ENCODE assay signal across 26 cellular contexts in genomic region chr4:52244103-52244772, GRCh38.
DNase-seq lines count a peak whose midpoint lies in the region; ATAC-seq and TF ChIP-seq lines count a peak whose summit lies in the region.
"Had no signal": no experiment of that assay in that cellular context is flagged by ENCODE, and none has a peak within 500 bp of the region (broad histone marks: within the 10 kb centered on the region; RNA-seq: fewer than 3 reads in every experiment).

No MANE protein-coding gene starts in this region.

- ATAC-seq in HG03520 (IDR thresholded peaks at IDR 0.05; ENCODE audit: unreplicated experiment), result no peak
- ATAC-seq in naive thymus-derived CD4-positive, alpha-beta T cell, result no peak
- ATAC-seq: activated CD4-positive, CD25-positive, alpha-beta regulatory T cell treated with anti-CD3 and anti-CD28 coated beads, Interleukin-2, amount 50 U/mL, for 24 hours; activated naive CD4-positive, alpha-beta T cell treated with anti-CD3 and anti-CD28 coated beads, Interleukin-2, amount 50 U/mL, for 72 hours; effector memory CD8-positive, alpha-beta T cell; mucosa of descending colon had no signal

- TF ChIP-seq EP300 in neural cell (conservative IDR thresholded peaks at IDR 0.05; ENCODE audit: poor library complexity, severe bottlenecking), result no peak

- no peaks in the 10 kb centered on the region for H3K4me1 Mint-ChIP-seq in naive thymus-derived CD4-positive, alpha-beta T cell

- peaks cover 2 to 15% (median 9%) of the 10 kb centered on the region in 11 donors for H3K9me3 Mint-ChIP-seq in naive thymus-derived CD4-positive, alpha-beta T cell
- H3K9me3 Mint-ChIP-seq: activated T-helper 2 cell treated with anti-CD3 and anti-CD28 coated beads, Interferon-gamma antibody, Interleukin-2, Interleukin-4, amounts not matched to agents 10 μg/mL and 5 μg/mL and 100 μg/mL, durations not matched to agents 14 hours and 24 hours and 36 hours; neural crest cell had no signal

- no peak for TF ChIP-seq CTCF in neural cell (IDR thresholded peaks at IDR 0.05; ENCODE audit: poor library complexity, severe bottlenecking)

- intact Hi-C loops in naive thymus-derived CD4-positive, alpha-beta T cell (cut with micrococcal nuclease), result no loop called here

- peaks cover 79% of the 10 kb centered on the region for H3K4me1 ChIP-seq in Karpas-422 (ENCODE audit: low read length)
- H3K4me1 ChIP-seq in naive thymus-derived CD4-positive, alpha-beta T cell (ENCODE audit: control insufficient read depth in 2 of 2, insufficient read depth in 2 of 2, low read length in 2 of 2), result no peaks in the 10 kb centered on the region

- H3K4me2 ChIP-seq in Karpas-422 (ENCODE audit: low read depth, low read length, poor library complexity, severe bottlenecking) (peak overlapping the region; percentile 70), neural cell (ENCODE audit: low read length) (no peak overlapping the region)

- peak overlapping the region; percentile 11; the same call in 1 of the 2 replicates for H3K9ac ChIP-seq in Karpas-422 (ENCODE audit: low read length)
- H3K9ac ChIP-seq in neural cell (ENCODE audit: low read length), result no peak overlapping the region

- H3K27ac ChIP-seq in Karpas-422 (ENCODE audit: low read length) (peak overlapping the region; percentile 95), neural cell (ENCODE audit: low read length) (peak overlapping the region; percentile 35)
- no peak overlapping the region for H3K27ac ChIP-seq in naive thymus-derived CD4-positive, alpha-beta T cell (ENCODE audit: low read depth, low read length)
- H3K27ac ChIP-seq: suprapubic skin had no signal

- TF ChIP-seq RAD21 in neural cell (conservative IDR thresholded peaks at IDR 0.05), result no peak

- H2AFZ ChIP-seq in Karpas-422 (ENCODE audit: low read length), result peak overlapping the region; percentile 18; the same call in 1 of the 2 replicates
- no peak overlapping the region for H2AFZ ChIP-seq in neural cell (ENCODE audit: low read depth, low read length)

- peak; percentile 17 for DNase-seq in DMS53 treated with DMSO at 0.1 percent for 48 hours (lab: John Stamatoyannopoulos, UW; ENCODE audit: unreplicated experiment)
- DNase-seq in Karpas-422, result no peak
- DNase-seq in SK-MEL-5 (ENCODE audit: low read depth, low spot score), result peak; percentile 47
- DNase-seq in naive thymus-derived CD4-positive, alpha-beta T cell, result no peak
- no peak for DNase-seq in SHP77 (lab: John Stamatoyannopoulos, UW)
- DNase-seq: activated CD4-positive, alpha-beta T cell treated with anti-CD3 and anti-CD28 coated beads, Interleukin-2, amount 50 U/mL, for 48 hours; anterior cingulate cortex; Calu3; cortex of kidney; effector memory CD8-positive, alpha-beta T cell; head of caudate nucleus; kidney; mucosa of descending colon; NCI-H1048; NCI-H2107; stimulated activated CD4-positive, alpha-beta T cell treated with anti-CD3 and anti-CD28 coated beads, Interleukin-15, amount 100 ng/mL, for 24 hours; stimulated activated naive CD4-positive, alpha-beta T cell had no signal

- H3K9me2 ChIP-seq in Karpas-422 (replicated peaks; ENCODE audit: insufficient read depth, low read length), result no peaks in the 10 kb centered on the region
- no peaks in the 10 kb centered on the region for H3K9me2 ChIP-seq in neural cell (ENCODE audit: insufficient read depth, low read length)

- H3K36me3 ChIP-seq in Karpas-422 (ENCODE audit: insufficient read depth, low read length), result peaks cover 13% of the 10 kb centered on the region; the same call in 1 of the 2 replicates
- no peaks in the 10 kb centered on the region for H3K36me3 ChIP-seq in neural cell (ENCODE audit: insufficient read depth, low read length)
- no peaks in the 10 kb centered on the region for H3K36me3 ChIP-seq in naive thymus-derived CD4-positive, alpha-beta T cell (ENCODE audit: control insufficient read depth in 2 of 3, insufficient read depth in 3 of 3, low read length in 3 of 3)
- H3K36me3 ChIP-seq: suprapubic skin had no signal

- H3K36me3 Mint-ChIP-seq in naive thymus-derived CD4-positive, alpha-beta T cell, result peaks cover 0 to 5% (median 0%) of the 10 kb centered on the region in 5 donors
- H3K36me3 Mint-ChIP-seq: activated naive CD4-positive, alpha-beta T cell treated with anti-CD3 and anti-CD28 coated beads, Interleukin-2, amount 50 U/mL, for 72 hours had no signal

- H3F3A ChIP-seq in neural cell (ENCODE audit: insufficient read depth, low read length, poor library complexity, severe bottlenecking), result no peaks in the 10 kb centered on the region

- POLR2A ChIA-PET in naive thymus-derived CD4-positive, alpha-beta T cell (lab: Charles Lee), result no interaction called here

- peaks cover 0 to 9% (median 4%) of the 10 kb centered on the region in 5 donors for H3K27me3 Mint-ChIP-seq in naive thymus-derived CD4-positive, alpha-beta T cell
- H3K27me3 Mint-ChIP-seq: effector memory CD8-positive, alpha-beta T cell had no signal

- H3K27me3 ChIP-seq in Karpas-422 (ENCODE audit: low read length) (no peaks in the 10 kb centered on the region), neural cell (ENCODE audit: insufficient read depth, low read depth, low read length) (no peaks in the 10 kb centered on the region)
- no peaks in the 10 kb centered on the region for H3K27me3 ChIP-seq in naive thymus-derived CD4-positive, alpha-beta T cell (ENCODE audit: control insufficient read depth in 2 of 2, insufficient read depth in 2 of 2, low read length in 2 of 2)
- H3K27me3 ChIP-seq: suprapubic skin had no signal

- no peak overlapping the region for H3K27ac Mint-ChIP-seq in naive thymus-derived CD4-positive, alpha-beta T cell
- H3K27ac Mint-ChIP-seq: activated naive CD4-positive, alpha-beta T cell treated with anti-CD3 and anti-CD28 coated beads, Interleukin-2, amount 50 U/mL, for 72 hours; activated T-helper 2 cell treated with anti-CD3 and anti-CD28 coated beads, Interferon-gamma antibody, Interleukin-2, Interleukin-4, amounts not matched to agents 10 μg/mL and 5 μg/mL and 100 μg/mL, durations not matched to agents 14 hours and 24 hours and 36 hours; effector memory CD8-positive, alpha-beta T cell; T-helper 1 cell treated with Interleukin-12 subunit alpha and Interleukin-12 subunit beta and Interleukin-4 antibody, amounts not matched to agents 30 μg/mL and 1 μg/mL, for 36 hours had no signal

- no peaks in the 10 kb centered on the region for H4K20me1 ChIP-seq in Karpas-422 (ENCODE audit: insufficient read depth, low read depth, low read length)
- H4K20me1 ChIP-seq in neural cell (ENCODE audit: insufficient read depth), result no peaks in the 10 kb centered on the region

- H3K4me3 Mint-ChIP-seq in naive thymus-derived CD4-positive, alpha-beta T cell, result no peak overlapping the region
- H3K4me3 Mint-ChIP-seq: effector memory CD8-positive, alpha-beta T cell; neural crest cell; T-helper 1 cell treated with Interleukin-12 subunit alpha and Interleukin-12 subunit beta and Interleukin-4 antibody, amounts not matched to agents 30 μg/mL and 1 μg/mL, for 36 hours had no signal

- H3K9me3 ChIP-seq in Karpas-422 (ENCODE audit: low read length), result 0 out of 2 replicates have a peak, but pooled peaks cover 5% of the 10 kb centered on the region
- H3K9me3 ChIP-seq in neural cell (ENCODE audit: low read length), result no peaks in the 10 kb centered on the region
- peaks cover 0 to 7% (median 0%) of the 10 kb centered on the region in 3 experiments for H3K9me3 ChIP-seq in naive thymus-derived CD4-positive, alpha-beta T cell (ENCODE audit: control insufficient read depth in 2 of 3, low read length in 3 of 3)
- H3K9me3 ChIP-seq: mucosa of descending colon, suprapubic skin had no signal

- in situ Hi-C loops in SK-MEL-5 (cut with HindIII; ENCODE audit: low pct_unique_long_range_greater_than_20kb, low sequenced_read_pairs), result no loop called here

- H3K79me2 ChIP-seq in Karpas-422 (ENCODE audit: low read length), result no peaks in the 10 kb centered on the region
- no peaks in the 10 kb centered on the region for H3K79me2 ChIP-seq in neural cell (replicated peaks; ENCODE audit: insufficient read depth, low read length)

- H3K4me3 ChIP-seq in Karpas-422 (ENCODE audit: low read length) (no peak overlapping the region), neural cell (ENCODE audit: low read length) (no peak overlapping the region)
- H3K4me3 ChIP-seq in naive thymus-derived CD4-positive, alpha-beta T cell (ENCODE audit: low read length), result no peak overlapping the region
- H3K4me3 ChIP-seq: lung, mucosa of descending colon, suprapubic skin had no signal

- CTCF ChIA-PET in naive thymus-derived CD4-positive, alpha-beta T cell (lab: Charles Lee), result no interaction called here

TF ChIP-seq in neural cell, 6 proteins besides CTCF, POLR2A, EP300 and RAD21:
- TF ChIP-seq TAF1 (IDR thresholded peaks at IDR 0.05; ENCODE audit: low read depth), result no peak

Comparison
In these comparisons a context has a peak if more than half of its experiments do, and no peak if none do; other contexts are left out.
1. DNase-seq: peak in DMS53 treated with DMSO at 0.1 percent for 48 hours (single experiment) and SK-MEL-5 (single experiment); none in Karpas-422 (single experiment), naive thymus-derived CD4-positive, alpha-beta T cell (0 of 9) and SHP77 (0 of 2).